ENCODE assay signal across 18 cellular contexts in genomic region chr3:31775383-31775782, GRCh38.
"Had no signal": no experiment of that assay in that cellular context is flagged by ENCODE, and none has a peak within 500 bp of the region (broad histone marks: within the 10 kb centered on the region; RNA-seq: fewer than 3 reads in every experiment).

No MANE protein-coding gene starts in this region.

- H3K36me3 Mint-ChIP-seq: neural progenitor cell had no signal

- H3K9me3 Mint-ChIP-seq: natural killer cell treated with Interleukin-12 subunit alpha and Interleukin-12 subunit beta and Interleukin-15 and Interleukin-18, amount 100 ng/mL, for 72 hours had no signal

- ATAC-seq: heart right ventricle; natural killer cell treated with Interleukin-12 subunit alpha and Interleukin-12 subunit beta and Interleukin-15 and Interleukin-18, amount 100 ng/mL, for 72 hours; pancreas; right cardiac atrium; stimulated activated naive CD8-positive, alpha-beta T cell treated with anti-CD3 and anti-CD28 coated beads, Interleukin-15, amount 100 ng/mL, for 72 hours had no signal

- H2AFZ ChIP-seq: neural progenitor cell had no signal

- H3K27ac Mint-ChIP-seq: mesothelial cell of epicardium; natural killer cell treated with Interleukin-12 subunit alpha and Interleukin-12 subunit beta and Interleukin-15 and Interleukin-18, amount 100 ng/mL, for 72 hours; neural progenitor cell; progenitor cell of endocrine pancreas had no signal

- H3K4me1 ChIP-seq: colonic mucosa, heart right ventricle, neural progenitor cell, pancreas, testis, tibial nerve had no signal

- H3K4me2 ChIP-seq: neural progenitor cell had no signal

- H3K9me3 ChIP-seq: colonic mucosa, pancreas, testis had no signal

- H3K36me3 ChIP-seq: colonic mucosa, heart right ventricle, neural progenitor cell, pancreas, tibial nerve had no signal

- H3K9ac ChIP-seq: neural progenitor cell had no signal

- H3K4me3 Mint-ChIP-seq: mesothelial cell of epicardium; natural killer cell treated with Interleukin-12 subunit alpha and Interleukin-12 subunit beta and Interleukin-15 and Interleukin-18, amount 100 ng/mL, for 72 hours; neural progenitor cell; stimulated activated naive CD8-positive, alpha-beta T cell treated with anti-CD3 and anti-CD28 coated beads, Interleukin-15, amount 100 ng/mL, for 72 hours had no signal

- H3K4me3 ChIP-seq: colonic mucosa, heart right ventricle, neural progenitor cell, pancreas, testis, tibial nerve had no signal

- H3K27ac ChIP-seq: colonic mucosa, heart right ventricle, neural progenitor cell, pancreas, testis, tibial nerve had no signal

- H3K27me3 Mint-ChIP-seq: progenitor cell of endocrine pancreas had no signal

- H3K27me3 ChIP-seq: colonic mucosa, heart right ventricle, neural progenitor cell, pancreas, testis, tibial nerve had no signal

- DNase-seq: colonic mucosa; dermis blood vessel endothelial cell; erythroblast; heart right ventricle; hypothalamus; kidney glomerular epithelial cell; nucleus accumbens; pancreas; right cardiac atrium; small intestine; stimulated activated CD4-positive, alpha-beta T cell treated with anti-CD3 and anti-CD28 coated beads, Interleukin-12 subunit alpha, Interleukin-12 subunit beta, amount 100 ng/mL, for 4 hours; stimulated activated naive CD8-positive, alpha-beta T cell treated with anti-CD3 and anti-CD28 coated beads, Interleukin-15, amount 100 ng/mL, for 72 hours; testis had no signal
